In genomic region chr7:24373556-24373955, GRCh38 we compare ENCODE assay signal across 1 cellular context.
TF ChIP-seq lines count a peak whose summit lies in the region.

No MANE protein-coding gene starts in this region.

TF ChIP-seq in H1, 55 proteins besides CTCF, POLR2A, EP300 and RAD21:
- TF ChIP-seq TAF1 (IDR thresholded peaks at IDR 0.05; ENCODE audit: low read depth, low read length) = no peak
- TF ChIP-seq ASH2L (IDR thresholded peaks at IDR 0.05; ENCODE audit: low read length) = no peak
- TF ChIP-seq TBP (IDR thresholded peaks at IDR 0.05; ENCODE audit: low read depth, low read length) = no peak
- TF ChIP-seq POU5F1 (IDR thresholded peaks at IDR 0.05; ENCODE audit: low read depth, low read length) = no peak
- no peak for TF ChIP-seq BCL11A (IDR thresholded peaks at IDR 0.05; ENCODE audit: low read depth in 2 of 2, low read length in 2 of 2)
- TF ChIP-seq BACH1 (IDR thresholded peaks at IDR 0.05; ENCODE audit: low read length) = no peak
- TF ChIP-seq SP2 (IDR thresholded peaks at IDR 0.05; ENCODE audit: low read length) = no peak
- no peak for TF ChIP-seq SIX5 (IDR thresholded peaks at IDR 0.05; ENCODE audit: low read depth, low read length)
- no peak for TF ChIP-seq KDM5A (IDR thresholded peaks at IDR 0.05; ENCODE audit: low read length)
- no peak for TF ChIP-seq KDM4A (IDR thresholded peaks at IDR 0.05; ENCODE audit: low read depth, low read length, severe bottlenecking)
- no peak for TF ChIP-seq CBX5 (IDR thresholded peaks at IDR 0.05; ENCODE audit: low read depth, low read length)
- no peak for TF ChIP-seq KDM1A (IDR thresholded peaks at IDR 0.05; ENCODE audit: borderline replicate concordance, low read length)
- no peak for TF ChIP-seq GABPA (IDR thresholded peaks at IDR 0.05; ENCODE audit: borderline replicate concordance, insufficient read depth, low read length)
TF ChIP-seq in H1: peak in this region for 0.
